In the genomic region with DNA sequence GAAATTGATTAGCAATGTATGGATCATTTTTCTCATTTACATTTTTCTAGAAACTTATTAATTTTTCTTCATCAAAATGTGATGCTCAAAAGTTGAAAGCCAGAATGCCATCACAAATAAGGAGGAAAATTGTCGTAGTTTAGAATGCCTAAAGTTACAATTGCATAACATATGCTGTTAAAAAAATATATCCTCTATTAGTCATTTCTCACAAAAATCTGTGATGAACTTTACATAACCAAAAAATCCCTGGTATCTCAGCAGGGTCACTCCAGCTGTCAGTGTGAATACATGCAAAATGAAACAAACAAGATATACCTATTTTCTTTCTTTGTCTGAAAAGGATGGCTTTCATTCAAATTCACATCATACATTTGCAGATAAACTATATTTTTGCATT, we compare ENCODE assay signal across 17 cellular contexts.
"Had no signal": no experiment of that assay in that cellular context is flagged by ENCODE, and none has a peak within 500 bp of the region (broad histone marks: within the 10 kb centered on the region; RNA-seq: fewer than 3 reads in every experiment).

No MANE protein-coding gene starts in this region.

- H3K27ac ChIP-seq: tibial artery had no signal

- H3K27ac Mint-ChIP-seq: activated CD8-positive, alpha-beta T cell treated with anti-CD3 and anti-CD28 coated beads, Interleukin-2, amount 10 ng/mL, durations not matched to agents 7 days and 5 days; activated naive CD8-positive, alpha-beta T cell treated with anti-CD3 and anti-CD28 coated beads, Interleukin-2, amount 50 U/mL, for 24 hours; activated T-helper 1 cell treated with anti-CD3 and anti-CD28 coated beads, Interleukin-12 subunit alpha, Interleukin-12 subunit beta, Interleukin-2, Interleukin-4 antibody, amounts not matched to agents 30 ng/mL and 10 ng/mL and 1 ng/mL, durations not matched to agents 14 hours and 24 hours and 36 hours; brain; naive B cell; stimulated activated memory B cell treated with anti-CD40 and anti-IgM and Interleukin-4, amounts not matched to agents 10 μg/mL and 1 μg/mL and 100 μg/mL, for 72 hours had no signal

- H3K27me3 ChIP-seq: tibial artery had no signal

- ATAC-seq: activated CD8-positive, alpha-beta T cell treated with anti-CD3 and anti-CD28 coated beads, Interleukin-2, amount 10 ng/mL, durations not matched to agents 7 days and 5 days; activated naive CD8-positive, alpha-beta T cell treated with anti-CD3 and anti-CD28 coated beads, Interleukin-2, amount 50 U/mL, for 24 hours; left colon; stimulated activated memory B cell treated with anti-CD40 and anti-IgM and Interleukin-4, amounts not matched to agents 10 μg/mL and 1 μg/mL and 100 μg/mL, for 72 hours had no signal

- H3K4me1 ChIP-seq: tibial artery had no signal

- H3K4me3 ChIP-seq: lung, tibial artery had no signal

- H3K9me3 ChIP-seq: tibial artery had no signal

- H3K9me3 Mint-ChIP-seq: activated naive CD8-positive, alpha-beta T cell treated with anti-CD3 and anti-CD28 coated beads, Interleukin-2, amount 50 U/mL, for 24 hours; brain; naive B cell; stimulated activated memory B cell treated with anti-CD40 and anti-IgM and Interleukin-4, amounts not matched to agents 10 μg/mL and 1 μg/mL and 100 μg/mL, for 72 hours had no signal

- H3K36me3 Mint-ChIP-seq: naive B cell; stimulated activated memory B cell treated with anti-CD40 and anti-IgM and Interleukin-4, amounts not matched to agents 10 μg/mL and 1 μg/mL and 100 μg/mL, for 72 hours had no signal

- H3K36me3 ChIP-seq: tibial artery had no signal

- DNase-seq: activated CD4-positive, alpha-beta T cell treated with anti-CD3 and anti-CD28 coated beads for 4 hours; activated CD8-positive, alpha-beta memory T cell treated with anti-CD3 and anti-CD28 coated beads, Interleukin-2, amount 50 U/mL, for 48 hours; activated CD8-positive, alpha-beta T cell treated with anti-CD3 and anti-CD28 coated beads, Interleukin-2, amount 10 ng/mL, durations not matched to agents 7 days and 5 days; activated naive CD4-positive, alpha-beta T cell; activated naive CD8-positive, alpha-beta T cell treated with anti-CD3 and anti-CD28 coated beads, Interleukin-2, amount 50 U/mL, for 24 hours; cerebellar nuclear complex; dermis blood vessel endothelial cell; glutamatergic neuron; left colon; naive B cell; posterior cingulate gyrus; stimulated activated CD4-positive, alpha-beta T cell treated with anti-CD3 and anti-CD28 coated beads, Interleukin-1b, Interleukin-23, amount 100 ng/mL, for 48 hours; tibial artery had no signal
